Comparison of ENCODE assay signal across 8 cellular contexts in genomic region chr6:108562503-108562993, GRCh38. TPM values are rescaled to one million over a fixed set of nuclear protein-coding genes. Genes with fewer than 3 reads are reported as not detected.
A peak's percentile ranks its signal among the peaks of the same experiment; 100 is the strongest.
DNase-seq lines count a peak whose midpoint lies in the region; TF ChIP-seq lines count a peak whose summit lies in the region.

No MANE protein-coding gene starts in this region.

- no peak for TF ChIP-seq RAD21 in neural cell (conservative IDR thresholded peaks at IDR 0.05)

- intact Hi-C loops in activated T-helper 1 cell treated with anti-CD3 and anti-CD28 coated beads, Interleukin-12 subunit alpha, Interleukin-12 subunit beta, Interleukin-2, Interleukin-4 antibody, amounts not matched to agents 30 ng/mL and 10 ng/mL and 1 ng/mL, durations not matched to agents 14 hours and 24 hours and 36 hours (cut with micrococcal nuclease): no loop called here
- intact Hi-C loops in head of caudate nucleus (cut with DNase I): loop anchor here (10.0 kb wide), 1 partner anchor 112 kb away; no protein-coding TSS in a partner anchor

- DNase-seq in NCI-H524 (lab: John Stamatoyannopoulos, UW) (peak; percentile 28 to 77), NCI-H524 treated with DMSO at 0.1 percent for 48 hours (lab: John Stamatoyannopoulos, UW) (no peak), NCI-H146 treated with DMSO at 0.1 percent for 48 hours (lab: John Stamatoyannopoulos, UW; ENCODE audit: unreplicated experiment) (peak; percentile 4), head of caudate nucleus (peak; percentile 28 to 88 (median 66)), GM10266 (ENCODE audit: extremely low spot score) (no peak)
- DNase-seq in activated T-helper 1 cell treated with anti-CD3 and anti-CD28 coated beads, Interleukin-12 subunit alpha, Interleukin-12 subunit beta, Interleukin-2, Interleukin-4 antibody, amounts not matched to agents 30 ng/mL and 10 ng/mL and 1 ng/mL, durations not matched to agents 14 hours and 24 hours and 36 hours (ENCODE audit: low spot score): no peak
- no peak for DNase-seq in activated effector memory CD4-positive, alpha-beta T cell treated with Interleukin-2 at 50 U/mL for 16 hours

- peak overlapping the region; percentile 45 for H3K4me2 ChIP-seq in neural cell (ENCODE audit: low read length)

- H3K4me1 Mint-ChIP-seq in activated T-helper 1 cell treated with anti-CD3 and anti-CD28 coated beads, Interleukin-12 subunit alpha, Interleukin-12 subunit beta, Interleukin-2, Interleukin-4 antibody, amounts not matched to agents 30 ng/mL and 10 ng/mL and 1 ng/mL, durations not matched to agents 14 hours and 24 hours and 36 hours (ENCODE audit: low read depth): peaks cover 44% of the 10 kb centered on the region

- peaks cover 25% of the 10 kb centered on the region for H3K36me3 Mint-ChIP-seq in activated T-helper 1 cell treated with anti-CD3 and anti-CD28 coated beads, Interleukin-12 subunit alpha, Interleukin-12 subunit beta, Interleukin-2, Interleukin-4 antibody, amounts not matched to agents 30 ng/mL and 10 ng/mL and 1 ng/mL, durations not matched to agents 14 hours and 24 hours and 36 hours (ENCODE audit: low read depth)

- peaks cover 22% of the 10 kb centered on the region for H4K20me1 ChIP-seq in neural cell (ENCODE audit: insufficient read depth)

- H3K79me2 ChIP-seq in neural cell (replicated peaks; ENCODE audit: insufficient read depth, low read length): peaks cover 50% of the 10 kb centered on the region

- no peaks in the 10 kb centered on the region for H3K27me3 ChIP-seq in neural cell (ENCODE audit: insufficient read depth, low read depth, low read length)

- H3K9me2 ChIP-seq in neural cell (ENCODE audit: insufficient read depth, low read length): no peaks in the 10 kb centered on the region

- H3K4me3 ChIP-seq in neural cell (ENCODE audit: low read length): peak overlapping the region; percentile 99

- H3K27me3 Mint-ChIP-seq in activated T-helper 1 cell treated with anti-CD3 and anti-CD28 coated beads, Interleukin-12 subunit alpha, Interleukin-12 subunit beta, Interleukin-2, Interleukin-4 antibody, amounts not matched to agents 30 ng/mL and 10 ng/mL and 1 ng/mL, durations not matched to agents 14 hours and 24 hours and 36 hours (ENCODE audit: insufficient read depth): peaks cover 44% of the 10 kb centered on the region

- peak overlapping the region; percentile 76 for H3K4me3 Mint-ChIP-seq in activated T-helper 1 cell treated with anti-CD3 and anti-CD28 coated beads, Interleukin-12 subunit alpha, Interleukin-12 subunit beta, Interleukin-2, Interleukin-4 antibody, amounts not matched to agents 30 ng/mL and 10 ng/mL and 1 ng/mL, durations not matched to agents 14 hours and 24 hours and 36 hours

- H2AFZ ChIP-seq in neural cell (ENCODE audit: low read depth, low read length): no peak overlapping the region

- peak overlapping the region; percentile 97 for H3K9ac ChIP-seq in neural cell (ENCODE audit: low read length)

- no peak for TF ChIP-seq EP300 in neural cell (conservative IDR thresholded peaks at IDR 0.05; ENCODE audit: poor library complexity, severe bottlenecking)

- H3K9me3 ChIP-seq in neural cell (ENCODE audit: low read length): no peaks in the 10 kb centered on the region

- peak overlapping the region; percentile 19 for H3K27ac Mint-ChIP-seq in activated T-helper 1 cell treated with anti-CD3 and anti-CD28 coated beads, Interleukin-12 subunit alpha, Interleukin-12 subunit beta, Interleukin-2, Interleukin-4 antibody, amounts not matched to agents 30 ng/mL and 10 ng/mL and 1 ng/mL, durations not matched to agents 14 hours and 24 hours and 36 hours

- TF ChIP-seq CTCF in neural cell (IDR thresholded peaks at IDR 0.05; ENCODE audit: poor library complexity, severe bottlenecking): no peak
- TF ChIP-seq CTCF in GM10266 (IDR thresholded peaks at IDR 0.05; ENCODE audit: control insufficient read depth, insufficient read depth, low read depth, missing control alignments): no peak

- no peaks in the 10 kb centered on the region for H3F3A ChIP-seq in neural cell (ENCODE audit: insufficient read depth, low read length, poor library complexity, severe bottlenecking)

- H3K36me3 ChIP-seq in neural cell (ENCODE audit: insufficient read depth, low read length): no peaks in the 10 kb centered on the region

- H3K9me3 Mint-ChIP-seq in activated T-helper 1 cell treated with anti-CD3 and anti-CD28 coated beads, Interleukin-12 subunit alpha, Interleukin-12 subunit beta, Interleukin-2, Interleukin-4 antibody, amounts not matched to agents 30 ng/mL and 10 ng/mL and 1 ng/mL, durations not matched to agents 14 hours and 24 hours and 36 hours: no peaks in the 10 kb centered on the region

- peak overlapping the region; percentile 4 for H3K27ac ChIP-seq in neural cell (ENCODE audit: low read length)

TF ChIP-seq in neural cell, 6 proteins besides CTCF, POLR2A, EP300 and RAD21:
- TF ChIP-seq REST (IDR thresholded peaks at IDR 0.05; ENCODE audit: borderline replicate concordance) (no peak), MXI1 (conservative IDR thresholded peaks at IDR 0.05; ENCODE audit: poor library complexity, severe bottlenecking) (peak; percentile 48)

RNA-seq across cellular contexts. Expression of gene FOXO3, which starts 1.8 kb away (rescaled TPM):
- total RNA-seq in activated T-helper 1 cell treated with anti-CD3 and anti-CD28 coated beads, Interleukin-12 subunit alpha, Interleukin-12 subunit beta, Interleukin-2, Interleukin-4 antibody, amounts not matched to agents 30 ng/mL and 10 ng/mL and 1 ng/mL, durations not matched to agents 14 hours and 24 hours and 36 hours: 8.6 and 8.7 TPM in 2 replicates
- 21.3 and 22.6 TPM in 2 replicates for polyA plus RNA-seq in neural cell
- 58.9 TPM in 2 replicates for polyA minus RNA-seq in neural cell

Comparison
In these comparisons a context has a peak if more than half of its experiments do, and no peak if none do; other contexts are left out.
1. DNase-seq: peak in NCI-H524 (2 of 2), NCI-H146 treated with DMSO at 0.1 percent for 48 hours (single experiment) and head of caudate nucleus (42 of 42); none in NCI-H524 treated with DMSO at 0.1 percent for 48 hours (single experiment), activated T-helper 1 cell treated with anti-CD3 and anti-CD28 coated beads, Interleukin-12 subunit alpha, Interleukin-12 subunit beta, Interleukin-2, Interleukin-4 antibody, amounts not matched to agents 30 ng/mL and 10 ng/mL and 1 ng/mL, durations not matched to agents 14 hours and 24 hours and 36 hours (single experiment), GM10266 (single experiment) and activated effector memory CD4-positive, alpha-beta T cell treated with Interleukin-2 at 50 U/mL for 16 hours (single experiment).